14 cellular contexts compared by ENCODE assay signal in genomic region chr2:36366491-36367120, GRCh38. TPM values are rescaled to one million over a fixed set of nuclear protein-coding genes. Genes with fewer than 3 reads are reported as not detected.
DNase-seq lines count a peak whose midpoint lies in the region; ATAC-seq, FAIRE-seq and TF ChIP-seq lines count a peak whose summit lies in the region.
"Had no signal": no experiment of that assay in that cellular context is flagged by ENCODE, and none has a peak within 500 bp of the region (broad histone marks: within the 10 kb centered on the region; RNA-seq: fewer than 3 reads in every experiment).

No MANE protein-coding gene starts in this region.

- intact Hi-C loops in left ventricle myocardium superior (cut with micrococcal nuclease): no loop called here
- intact Hi-C loops in heart right ventricle (cut with DNase I): loop anchor here in 1 of 10 donors (5.0 kb wide), 1 partner anchor 41 kb away; no protein-coding TSS in a partner anchor

- no peak overlapping the region for H2BK5ac ChIP-seq in mesenchymal stem cell (ENCODE audit: low read depth, low read length, poor library complexity, severe bottlenecking)

- H3K4me1 ChIP-seq in heart right ventricle: peaks cover 9 to 100% (median 76%) of the 10 kb centered on the region in 9 donors
- H3K4me1 ChIP-seq in mesenchymal stem cell (ENCODE audit: control insufficient read depth, insufficient read depth, low read depth, low read length): peaks cover 20% of the 10 kb centered on the region

- no peak overlapping the region for H3K4ac ChIP-seq in mesenchymal stem cell (ENCODE audit: low read depth in 1 of 2, low read length in 2 of 2)

- H4K8ac ChIP-seq in mesenchymal stem cell (ENCODE audit: low read length): no peak overlapping the region

- no peak overlapping the region for H3K4me3 ChIP-seq in heart right ventricle
- no peak overlapping the region for H3K4me3 ChIP-seq in mesenchymal stem cell (ENCODE audit: insufficient read depth in 1 of 2, low read depth in 1 of 2, low read length in 2 of 2)
- H3K4me3 ChIP-seq: GM12878 had no signal

- no peak overlapping the region for H2BK120ac ChIP-seq in mesenchymal stem cell (ENCODE audit: low read depth, low read length)

- H3K9me3 ChIP-seq in heart right ventricle: no peaks in the 10 kb centered on the region
- no peaks in the 10 kb centered on the region for H3K9me3 ChIP-seq in mesenchymal stem cell (ENCODE audit: control insufficient read depth, low read length)

- no peak overlapping the region for H4K91ac ChIP-seq in mesenchymal stem cell (ENCODE audit: low read length)

- H3K27me3 ChIP-seq in heart right ventricle: no peaks in the 10 kb centered on the region
- no peaks in the 10 kb centered on the region for H3K27me3 ChIP-seq in mesenchymal stem cell (ENCODE audit: control insufficient read depth in 1 of 2, insufficient read depth in 1 of 2, low read length in 2 of 2)

- no peak for DNase-seq in left ventricle myocardium superior
- no peak for DNase-seq in heart right ventricle
- DNase-seq in dedifferentiated amniotic fluid mesenchymal stem cell (ENCODE audit: extremely low spot score): peak; percentile 61
- DNase-seq in mesenchymal stem cell: peak; percentile 61
- no peak for DNase-seq in GM19239 (ENCODE audit: insufficient read length, low spot score)
- no peak for DNase-seq in pons (ENCODE audit: low spot score)
- DNase-seq: effector memory CD8-positive, alpha-beta T cell; hypothalamus; NCI-H2171 treated with DMSO at 0.1 percent for 48 hours; right cardiac atrium; T-helper 2 cell had no signal

- H3K18ac ChIP-seq in mesenchymal stem cell (ENCODE audit: low read depth in 1 of 2, low read length in 2 of 2): no peak overlapping the region

- H3K14ac ChIP-seq in mesenchymal stem cell (ENCODE audit: low read length in 2 of 2): no peak overlapping the region

- 53 to 61% methylated on average over 3 of the region's 3 CpGs for WGBS in heart right ventricle, 2 donors
- 53% methylated on average over 2 of the region's 3 CpGs for WGBS in mesenchymal stem cell

- peak overlapping the region; percentile 61 for H2AK5ac ChIP-seq in mesenchymal stem cell (ENCODE audit: low read length, severe bottlenecking)

- H3K23ac ChIP-seq in mesenchymal stem cell (ENCODE audit: low read length in 2 of 2): no peak overlapping the region

- peak; percentile 15 for ATAC-seq in left ventricle myocardium superior
- no peak for ATAC-seq in heart right ventricle
- no peak for ATAC-seq in HG02973 (IDR thresholded peaks at IDR 0.05; ENCODE audit: unreplicated experiment)
- ATAC-seq in GM18517 (IDR thresholded peaks at IDR 0.05; ENCODE audit: unreplicated experiment): no peak
- ATAC-seq: effector memory CD8-positive, alpha-beta T cell; GM12878; right cardiac atrium had no signal

- TF ChIP-seq CTCF in heart right ventricle (IDR thresholded peaks at IDR 0.05): no peak

- no peak overlapping the region for H2BK12ac ChIP-seq in mesenchymal stem cell (ENCODE audit: low read length in 2 of 2)

- H3K9ac ChIP-seq in mesenchymal stem cell (ENCODE audit: low read length): no peak overlapping the region

- H3K4me2 ChIP-seq in mesenchymal stem cell (ENCODE audit: low read length, poor library complexity, severe bottlenecking): no peak overlapping the region

- H2AFZ ChIP-seq in mesenchymal stem cell (ENCODE audit: low read depth, low read length): no peak overlapping the region

- H3K36me3 ChIP-seq in heart right ventricle (no peaks in the 10 kb centered on the region), mesenchymal stem cell (ENCODE audit: control insufficient read depth in 1 of 2, insufficient read depth in 2 of 2, low read depth in 1 of 2, low read length in 2 of 2) (no peaks in the 10 kb centered on the region)

- no peaks in the 10 kb centered on the region for H3K79me1 ChIP-seq in mesenchymal stem cell (replicated peaks; ENCODE audit: low read length, poor library complexity, severe bottlenecking)

- H3K27ac ChIP-seq in heart right ventricle: peak overlapping the region in 2 of 10 donors; percentile 8 to 73
- H3K27ac ChIP-seq in mesenchymal stem cell (ENCODE audit: low read length, poor library complexity, severe bottlenecking): peak overlapping the region; percentile 95

- FAIRE-seq in GM19239 (lab: Jason Lieb, UNC): no peak
- FAIRE-seq: GM12878 had no signal

- H2BK15ac ChIP-seq in mesenchymal stem cell (ENCODE audit: low read depth, poor library complexity, severe bottlenecking): no peak overlapping the region

RNA-seq across cellular contexts. Expression of gene CRIM1, which starts 11.0 kb away (rescaled TPM):
- 26.0 TPM for total RNA-seq in left ventricle myocardium superior
- total RNA-seq in heart right ventricle: 10 to 100 TPM; 35.1 to 83.6 (median 66.5) TPM
- 10 to 100 TPM; 14.1 to 21.4 TPM for polyA plus RNA-seq in heart right ventricle
- 70.6 TPM for polyA plus RNA-seq in mesenchymal stem cell (2013, experiment 1 of 2)
- 70.6 TPM for polyA plus RNA-seq in mesenchymal stem cell (2013, experiment 2 of 2)

Comparison
In these comparisons a context has a peak if more than half of its experiments do, and no peak if none do; other contexts are left out.
1. DNase-seq: peak in dedifferentiated amniotic fluid mesenchymal stem cell (single experiment) and mesenchymal stem cell (single experiment); none in left ventricle myocardium superior (single experiment), heart right ventricle (0 of 2), GM19239 (single experiment) and pons (single experiment).